9 cellular contexts compared by ENCODE assay signal in the genomic region with DNA sequence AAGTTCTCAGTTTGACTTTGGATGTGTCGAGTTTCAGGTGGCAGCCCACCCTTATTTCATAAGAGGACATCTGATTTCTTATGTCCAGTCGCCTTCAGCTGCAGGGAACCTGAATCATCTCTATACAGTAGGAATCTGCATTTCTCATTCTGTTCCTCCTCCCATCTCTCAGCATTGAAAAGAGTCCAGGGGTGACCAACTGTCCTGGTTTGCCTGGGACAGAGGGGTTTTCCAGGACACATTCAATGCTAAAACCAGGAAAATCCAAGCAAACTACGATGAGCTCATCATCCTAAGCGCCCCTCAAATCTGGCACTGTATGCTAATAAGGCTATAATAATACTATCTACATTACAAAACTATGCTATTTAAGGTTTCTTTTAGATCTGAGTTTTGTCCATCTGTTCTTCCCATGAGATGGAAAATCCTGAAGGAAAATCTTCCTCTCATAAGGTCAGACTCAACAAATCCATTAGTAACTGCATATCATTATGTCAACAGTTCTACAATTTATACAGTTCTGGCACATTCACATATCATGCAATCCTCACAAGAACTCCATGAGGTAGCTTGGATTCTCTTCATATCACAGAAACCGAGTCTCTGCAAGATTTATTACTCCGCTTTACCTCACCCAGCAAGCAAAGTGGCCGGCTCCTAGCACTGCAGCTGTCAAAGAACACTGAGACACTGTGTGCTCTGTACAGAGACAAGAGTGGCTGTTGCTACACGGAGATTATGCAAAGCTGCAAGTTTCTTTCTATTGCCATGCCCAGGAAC. TPM values are rescaled to one million over a fixed set of nuclear protein-coding genes. Genes with fewer than 3 reads are reported as not detected.
A peak's percentile ranks its signal among the peaks of the same experiment; 100 is the strongest.
DNase-seq lines count a peak whose midpoint lies in the region; ATAC-seq and TF ChIP-seq lines count a peak whose summit lies in the region.
"Had no signal": no experiment of that assay in that cellular context is flagged by ENCODE, and none has a peak within 500 bp of the region (broad histone marks: within the 10 kb centered on the region; RNA-seq: fewer than 3 reads in every experiment).

No MANE protein-coding gene starts in this region.

- H3K27me3 ChIP-seq in GM23338 (ENCODE audit: insufficient read depth) (peaks cover 5% of the 10 kb centered on the region; the same call in 1 of the 2 replicates), OCI-LY1 (ENCODE audit: insufficient read depth, low read length) (no peaks in the 10 kb centered on the region), parathyroid adenoma (ENCODE audit: control insufficient read depth, insufficient read depth, low read length) (no peaks in the 10 kb centered on the region)

- H3K27me3 Mint-ChIP-seq in GM23338 (ENCODE audit: insufficient read depth, low read depth, poor library complexity) (no peaks in the 10 kb centered on the region), glutamatergic neuron (ENCODE audit: unreplicated experiment) (no peaks in the 10 kb centered on the region)

- H3F3A ChIP-seq in GM23338 (replicated peaks; ENCODE audit: low read depth) (0 out of 2 replicates have a peak, but pooled peaks cover 7% of the 10 kb centered on the region), OCI-LY1 (ENCODE audit: insufficient read depth, low read length) (no peaks in the 10 kb centered on the region)

- DNase-seq in GM23338 (ENCODE audit: low spot score) (no peak), glutamatergic neuron (peak; percentile 26), mesenteric fat pad (ENCODE audit: low spot score) (no peak), GM03348 (ENCODE audit: low spot score) (no peak), dedifferentiated amniotic fluid mesenchymal stem cell (ENCODE audit: extremely low spot score) (no peak)
- DNase-seq: activated CD4-positive, CD25-positive, alpha-beta regulatory T cell had no signal

- H4K20me1 ChIP-seq in GM23338 (replicated peaks; ENCODE audit: insufficient read depth) (no peaks in the 10 kb centered on the region), OCI-LY1 (ENCODE audit: insufficient read depth, low read length) (no peaks in the 10 kb centered on the region)

- H3K36me3 Mint-ChIP-seq in GM23338 (ENCODE audit: low read depth) = no peaks in the 10 kb centered on the region
- no peaks in the 10 kb centered on the region for H3K36me3 Mint-ChIP-seq in glutamatergic neuron (ENCODE audit: unreplicated experiment)

- H3K79me2 ChIP-seq in GM23338 (replicated peaks; ENCODE audit: insufficient read depth) (no peaks in the 10 kb centered on the region), OCI-LY1 (ENCODE audit: insufficient read depth, low read length) (no peaks in the 10 kb centered on the region), parathyroid adenoma (no peaks in the 10 kb centered on the region)

- peak overlapping the region; percentile 89 for H3K4me2 ChIP-seq in GM23338
- H3K4me2 ChIP-seq in OCI-LY1 (ENCODE audit: low read length) = peak overlapping the region; percentile 80
- H3K4me2 ChIP-seq in parathyroid adenoma (ENCODE audit: low read length) = peak overlapping the region; percentile 87

- TF ChIP-seq CTCF in GM23338 (conservative IDR thresholded peaks at IDR 0.05; ENCODE audit: low read depth in 2 of 2) (no peak), OCI-LY1 (IDR thresholded peaks at IDR 0.05; ENCODE audit: low read length) (no peak), glutamatergic neuron (IDR thresholded peaks at IDR 0.05; ENCODE audit: partially characterized antibody, unreplicated experiment) (no peak), parathyroid adenoma (IDR thresholded peaks at IDR 0.05) (no peak)

- H3K27ac Mint-ChIP-seq in GM23338 (no peak overlapping the region; the same call in 1 of the 2 replicates), glutamatergic neuron (ENCODE audit: unreplicated experiment) (no peak overlapping the region)

- no peak overlapping the region for H3K4me3 Mint-ChIP-seq in GM23338
- H3K4me3 Mint-ChIP-seq in glutamatergic neuron (ENCODE audit: unreplicated experiment) = no peak overlapping the region

- H3K9ac ChIP-seq in OCI-LY1 (ENCODE audit: low read length) (no peak overlapping the region), parathyroid adenoma (no peak overlapping the region)

- ATAC-seq in GM23338 (no peak), HG03045 (IDR thresholded peaks at IDR 0.05; ENCODE audit: unreplicated experiment) (no peak)

- no peaks in the 10 kb centered on the region for H3K36me3 ChIP-seq in GM23338 (ENCODE audit: insufficient read depth)
- no peaks in the 10 kb centered on the region; the same call in 1 of the 2 replicates for H3K36me3 ChIP-seq in OCI-LY1 (ENCODE audit: insufficient read depth, low read length)
- H3K36me3 ChIP-seq in parathyroid adenoma (ENCODE audit: control insufficient read depth, insufficient read depth, low read length) = no peaks in the 10 kb centered on the region

- H3K9me2 ChIP-seq in GM23338 (ENCODE audit: insufficient read depth) (no peaks in the 10 kb centered on the region), OCI-LY1 (ENCODE audit: low read depth, low read length) (no peaks in the 10 kb centered on the region)

- H3K9me3 Mint-ChIP-seq in GM23338 = no peaks in the 10 kb centered on the region
- no peaks in the 10 kb centered on the region for H3K9me3 Mint-ChIP-seq in glutamatergic neuron (ENCODE audit: unreplicated experiment)

- H3K4me1 Mint-ChIP-seq in GM23338 = peaks cover 9% of the 10 kb centered on the region
- peaks cover 7% of the 10 kb centered on the region for H3K4me1 Mint-ChIP-seq in glutamatergic neuron (ENCODE audit: low read depth, unreplicated experiment)

- 0 out of 2 replicates have a peak overlapping the region, but pooled peaks have one; percentile 69 for H3K4me3 ChIP-seq in GM23338
- H3K4me3 ChIP-seq in OCI-LY1 (ENCODE audit: low read depth, low read length, poor library complexity, severe bottlenecking) = peak overlapping the region; percentile 74
- H3K4me3 ChIP-seq in parathyroid adenoma (ENCODE audit: low read depth, low read length) = no peak overlapping the region

- H3K27ac ChIP-seq in GM23338 (ENCODE audit: low read depth) (no peak overlapping the region), OCI-LY1 (ENCODE audit: low read depth, low read length, poor library complexity, severe bottlenecking) (peak overlapping the region; percentile 81), parathyroid adenoma (peak overlapping the region; percentile 100)

- no peaks in the 10 kb centered on the region for H3K9me3 ChIP-seq in OCI-LY1 (ENCODE audit: low read length)
- no peaks in the 10 kb centered on the region for H3K9me3 ChIP-seq in parathyroid adenoma (ENCODE audit: control insufficient read depth, low read length)

- H2AFZ ChIP-seq in GM23338 (no peak overlapping the region), OCI-LY1 (ENCODE audit: low read length) (no peak overlapping the region), parathyroid adenoma (peak overlapping the region; percentile 98)

- H3K4me1 ChIP-seq in GM23338 (ENCODE audit: insufficient read depth) = peaks cover 21% of the 10 kb centered on the region
- peaks cover 28% of the 10 kb centered on the region for H3K4me1 ChIP-seq in OCI-LY1 (ENCODE audit: insufficient read depth, low read length, severe bottlenecking)
- peaks cover 12% of the 10 kb centered on the region for H3K4me1 ChIP-seq in parathyroid adenoma

TF ChIP-seq in GM23338, 12 proteins besides CTCF, POLR2A, EP300 and RAD21:
- no peak for TF ChIP-seq NANOG (IDR thresholded peaks at IDR 0.05; ENCODE audit: borderline replicate concordance)

RNA-seq across cellular contexts. Expression of gene CALM1, which starts 15.6 kb away (rescaled TPM):
- total RNA-seq in GM23338 (2014; rRNA removed; shearing (Covaris generic)) = 308 and 335 TPM in 2 replicates
- 1,841 and 2,024 TPM in 2 replicates for polyA plus RNA-seq in GM23338 (2016; fragmentation: Nextera tagmentation; extraction: Ambion mirVana)
- 590 TPM for total RNA-seq in glutamatergic neuron (ENCODE audit: unreplicated experiment)
- total RNA-seq in mesenteric fat pad = 549 TPM

RNA-seq across cellular contexts. Expression of gene NRDE2, which starts 49.5 kb away (rescaled TPM):
- total RNA-seq in GM23338 (2014; rRNA removed; shearing (Covaris generic)) = 8.6 and 9.8 TPM in 2 replicates
- 17.3 and 20.6 TPM in 2 replicates for polyA plus RNA-seq in GM23338 (2016; fragmentation: Nextera tagmentation; extraction: Ambion mirVana)
- total RNA-seq in glutamatergic neuron (ENCODE audit: unreplicated experiment) = 22.4 TPM
- 17.2 TPM for total RNA-seq in mesenteric fat pad
